ENCODE assay signal across 22 cellular contexts in the genomic region with DNA sequence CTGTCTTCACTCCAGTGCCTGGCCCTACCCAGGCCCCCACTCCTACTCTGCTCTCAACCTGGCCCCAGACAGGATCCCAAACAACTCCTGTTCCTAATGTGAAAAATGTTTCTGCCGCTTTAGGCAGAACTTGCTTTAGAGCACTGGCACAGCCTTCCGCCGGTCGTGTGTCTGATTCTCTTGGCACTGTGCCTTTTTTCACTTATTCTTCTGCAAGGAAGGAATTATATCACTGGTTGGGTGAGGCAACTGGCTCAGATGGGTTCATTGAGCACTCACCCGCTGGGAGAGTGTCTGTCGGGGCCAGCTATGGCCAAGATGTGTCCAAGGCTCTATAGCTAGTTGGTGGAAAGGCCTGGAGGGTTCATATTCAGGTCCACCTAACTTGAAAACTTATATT.
"Had no signal": no experiment of that assay in that cellular context is flagged by ENCODE, and none has a peak within 500 bp of the region (broad histone marks: within the 10 kb centered on the region; RNA-seq: fewer than 3 reads in every experiment).

No MANE protein-coding gene starts in this region.

- H3K27me3 ChIP-seq: esophagus squamous epithelium, gastroesophageal sphincter, right atrium auricular region, upper lobe of left lung had no signal

- DNase-seq: activated CD4-positive, alpha-beta T cell treated with anti-CD3 and anti-CD28 coated beads, Interleukin-2, amount 50 U/mL, for 4 hours; activated CD8-positive, alpha-beta memory T cell treated with anti-CD3 and anti-CD28 coated beads for 24 hours; activated CD8-positive, alpha-beta memory T cell treated with anti-CD3 and anti-CD28 coated beads, Interleukin-2, amount 50 U/mL, for 4 hours; activated naive CD4-positive, alpha-beta T cell treated with Interleukin-2 at 50 U/mL for 16 hours; activated naive CD8-positive, alpha-beta T cell treated with anti-CD3 and anti-CD28 coated beads for 36 hours; activated T-cell treated with anti-CD3 and anti-CD28 coated beads, Interleukin-2, amount 50 U/mL, for 4 hours; central memory CD4-positive, alpha-beta T cell; dorsolateral prefrontal cortex; effector memory CD8-positive, alpha-beta T cell; esophagus squamous epithelium; left ventricle myocardium superior; mesenchymal stem cell; nucleus accumbens; stimulated activated CD4-positive, alpha-beta T cell treated with anti-CD3 and anti-CD28 coated beads, Interleukin-12 subunit alpha, Interleukin-12 subunit beta, amount 100 ng/mL, for 4 hours; stimulated activated CD4-positive, alpha-beta T cell treated with anti-CD3 and anti-CD28 coated beads, Interleukin-4, amount 100 ng/mL, for 4 hours; stimulated activated naive CD8-positive, alpha-beta T cell treated with anti-CD3 and anti-CD28 coated beads, Interleukin-15, Interleukin-2, amounts not matched to agents 100 U/mL and 50 U/mL, for 24 hours; T1000; upper lobe of left lung had no signal

- ATAC-seq: activated T-cell treated with anti-CD3 and anti-CD28 coated beads, Interleukin-2, amount 50 U/mL, for 4 hours; gastroesophageal sphincter; left ventricle myocardium superior; stimulated activated naive CD8-positive, alpha-beta T cell treated with anti-CD3 and anti-CD28 coated beads, Interleukin-15, Interleukin-2, amounts not matched to agents 100 U/mL and 50 U/mL, for 24 hours; WTC11 had no signal

- H3K4me1 ChIP-seq: gastroesophageal sphincter, parathyroid adenoma, right atrium auricular region had no signal

- H3K9me3 ChIP-seq: esophagus squamous epithelium, gastroesophageal sphincter, right atrium auricular region, upper lobe of left lung had no signal

- H3K36me3 ChIP-seq: esophagus squamous epithelium, gastroesophageal sphincter, right atrium auricular region, upper lobe of left lung had no signal

- H3K79me2 ChIP-seq: parathyroid adenoma had no signal

- H3K27ac ChIP-seq: dorsolateral prefrontal cortex, esophagus squamous epithelium, gastroesophageal sphincter, parathyroid adenoma, right atrium auricular region, upper lobe of left lung had no signal

- H3K4me3 ChIP-seq: dorsolateral prefrontal cortex, esophagus squamous epithelium, gastroesophageal sphincter, right atrium auricular region, upper lobe of left lung had no signal

- H2AFZ ChIP-seq: parathyroid adenoma had no signal
